In the genomic region with DNA sequence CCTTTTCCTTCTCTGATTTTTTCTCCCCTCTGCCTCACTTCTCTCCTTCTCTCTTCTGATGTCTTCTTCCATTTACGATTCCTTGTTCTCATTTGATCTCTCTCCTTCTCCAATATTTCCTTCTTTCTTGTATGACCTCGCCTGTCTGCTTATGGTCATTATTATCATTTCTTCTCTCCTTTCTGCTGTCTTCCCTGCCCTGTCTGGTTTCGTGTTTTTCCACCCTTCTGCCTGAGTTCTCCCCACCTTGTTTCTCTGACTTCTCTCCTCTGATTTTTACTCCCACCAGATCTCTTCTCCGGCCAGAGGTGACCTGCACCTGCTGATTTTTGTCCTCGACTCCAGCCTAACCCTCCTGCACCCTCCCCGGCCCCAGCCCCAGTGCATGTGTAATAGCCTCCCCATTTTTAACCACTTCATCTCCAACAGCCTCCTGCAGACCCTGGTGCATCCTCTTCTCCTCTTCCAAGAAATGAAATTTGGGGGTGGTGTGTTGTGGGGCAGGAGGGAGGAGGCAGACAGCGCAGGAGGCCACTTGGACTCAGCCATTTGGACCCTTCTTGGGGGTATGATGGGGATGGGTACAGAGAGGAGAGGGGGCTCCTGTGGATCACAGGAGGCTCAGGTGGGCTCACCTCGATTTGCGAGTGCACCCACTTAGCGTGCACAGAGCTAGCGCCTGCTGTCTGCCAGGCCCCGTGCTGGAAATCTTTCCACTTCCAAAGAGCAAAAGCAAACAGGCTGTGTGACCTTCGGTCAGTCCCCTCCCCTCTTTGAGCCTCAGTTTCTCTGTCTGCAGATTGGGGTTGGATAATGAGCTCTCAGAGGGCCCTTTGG, we compare ENCODE assay signal across 9 cellular contexts. TPM values are rescaled to one million over a fixed set of nuclear protein-coding genes. Genes with fewer than 3 reads are reported as not detected.
DNase-seq lines count a peak whose midpoint lies in the region; ATAC-seq lines count a peak whose summit lies in the region.
"Had no signal": no experiment of that assay in that cellular context is flagged by ENCODE, and none has a peak within 500 bp of the region (broad histone marks: within the 10 kb centered on the region; RNA-seq: fewer than 3 reads in every experiment).

No MANE protein-coding gene starts in this region.

- H3K4me3 Mint-ChIP-seq in activated naive CD4-positive, alpha-beta T cell treated with anti-CD3 and anti-CD28 coated beads, Interleukin-2, amount 50 U/mL, for 24 hours, result peak overlapping the region; percentile 67

- H3K27ac ChIP-seq in cingulate gyrus (ENCODE audit: low read depth, low read length) (peak overlapping the region; percentile 98), mucosa of rectum (ENCODE audit: low read depth in 2 of 2, low read length in 2 of 2) (peak overlapping the region; percentile 63 to 86), urinary bladder (ENCODE audit: low read depth) (peak overlapping the region; percentile 64)
- H3K27ac ChIP-seq: SJSA1 had no signal

- H3K36me3 Mint-ChIP-seq in activated naive CD4-positive, alpha-beta T cell treated with anti-CD3 and anti-CD28 coated beads, Interleukin-2, amount 50 U/mL, for 24 hours, result no peaks in the 10 kb centered on the region

- H3K4me1 Mint-ChIP-seq in activated naive CD4-positive, alpha-beta T cell treated with anti-CD3 and anti-CD28 coated beads, Interleukin-2, amount 50 U/mL, for 24 hours, result peaks cover 20% of the 10 kb centered on the region

- H3K4me1 ChIP-seq in mucosa of rectum (ENCODE audit: control insufficient read depth in 2 of 2, insufficient read depth in 2 of 2, low read length in 2 of 2) (peaks cover 39 to 59% of the 10 kb centered on the region in 2 donors), urinary bladder (ENCODE audit: insufficient read depth) (no peaks in the 10 kb centered on the region)

- 57% methylated on average over 13 of the region's 13 CpGs for WGBS in urinary bladder

- peaks cover 33 to 38% of the 10 kb centered on the region in 2 donors for H3K36me3 ChIP-seq in mucosa of rectum (ENCODE audit: control insufficient read depth in 2 of 2, insufficient read depth in 2 of 2, low read length in 2 of 2)
- peaks cover 2% of the 10 kb centered on the region for H3K36me3 ChIP-seq in urinary bladder (ENCODE audit: insufficient read depth)

- no peak for ATAC-seq in GM19035 (IDR thresholded peaks at IDR 0.05; ENCODE audit: unreplicated experiment)
- no peak for ATAC-seq in HG02798 (IDR thresholded peaks at IDR 0.05; ENCODE audit: poor library complexity, unreplicated experiment)

- H3K9me3 ChIP-seq in mucosa of rectum (ENCODE audit: control insufficient read depth in 2 of 2, low read length in 2 of 2), result no peaks in the 10 kb centered on the region
- H3K9me3 ChIP-seq: SJSA1 had no signal

- no peaks in the 10 kb centered on the region for H3K9me3 Mint-ChIP-seq in activated naive CD4-positive, alpha-beta T cell treated with anti-CD3 and anti-CD28 coated beads, Interleukin-2, amount 50 U/mL, for 24 hours

- H3K4me3 ChIP-seq in mucosa of rectum (ENCODE audit: low read length in 2 of 2), result peak overlapping the region; percentile 72 to 74
- H3K4me3 ChIP-seq in urinary bladder (ENCODE audit: low read depth, low read length), result peak overlapping the region; percentile 73
- H3K4me3 ChIP-seq: SJSA1 had no signal

- DNase-seq in activated naive CD4-positive, alpha-beta T cell treated with Interleukin-2 at 50 U/mL for 16 hours, result no peak
- DNase-seq in cortex of kidney (lab: John Stamatoyannopoulos, UW), result no peak

- peak overlapping the region; percentile 9 to 79 for H3K9ac ChIP-seq in mucosa of rectum (ENCODE audit: low read depth in 1 of 2, low read length in 2 of 2)

- no peaks in the 10 kb centered on the region for H3K27me3 ChIP-seq in mucosa of rectum (ENCODE audit: control insufficient read depth in 2 of 2, insufficient read depth in 2 of 2, low read length in 2 of 2)
- H3K27me3 ChIP-seq: SJSA1 had no signal

- H3K27me3 Mint-ChIP-seq in activated naive CD4-positive, alpha-beta T cell treated with anti-CD3 and anti-CD28 coated beads, Interleukin-2, amount 50 U/mL, for 24 hours, result peaks cover 8% of the 10 kb centered on the region

- H3K27ac Mint-ChIP-seq in activated naive CD4-positive, alpha-beta T cell treated with anti-CD3 and anti-CD28 coated beads, Interleukin-2, amount 50 U/mL, for 24 hours, result no peak overlapping the region

RNA-seq across cellular contexts. Expression of a gene that starts 32.5 kb away (rescaled TPM):
- total RNA-seq in urinary bladder, result 405 TPM
- polyA plus RNA-seq in urinary bladder, result 2,591 TPM
